1 cellular context compared by ENCODE assay signal in the genomic region with DNA sequence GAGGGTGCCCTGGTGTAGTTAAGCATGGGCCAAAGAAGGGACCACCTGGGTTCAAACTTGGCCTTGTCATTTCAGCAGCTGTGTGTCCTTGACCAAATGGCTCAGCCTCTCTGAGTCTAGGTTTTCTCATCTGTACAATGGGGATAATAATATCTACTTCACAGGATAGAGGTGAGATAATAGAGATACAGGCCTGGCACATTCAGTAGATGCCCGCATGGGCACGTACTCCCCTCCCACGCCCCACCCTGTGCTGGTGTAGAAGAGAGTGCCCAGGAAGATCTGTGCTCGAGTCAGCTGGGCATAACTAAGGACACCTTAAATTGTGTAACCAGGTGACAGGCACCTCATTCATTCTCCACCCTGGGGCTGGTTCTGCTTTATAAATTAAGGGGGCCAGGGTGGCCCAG.
A peak's percentile ranks its signal among the peaks of the same experiment; 100 is the strongest.
TF ChIP-seq lines count a peak whose summit lies in the region.

No MANE protein-coding gene starts in this region.

TF ChIP-seq in HepG2, 621 proteins besides CTCF, POLR2A, EP300 and RAD21:
- TF ChIP-seq POLR2AphosphoS5 (IDR thresholded peaks at IDR 0.05; ENCODE audit: low read depth, low read length): no peak
- peak; percentile 51; the same call in 1 of the 2 replicates for TF ChIP-seq CHD4 (IDR thresholded peaks at IDR 0.05; ENCODE audit: borderline replicate concordance, low read length)
- TF ChIP-seq RCOR2 (CRISPR knock-in tag; IDR thresholded peaks at IDR 0.05): peak; percentile 23; the same call in 1 of the 2 replicates
- 0 out of 2 replicates have a peak, but pooled peaks have one; percentile 10 for TF ChIP-seq ATF7-NPFF (CRISPR knock-in tag; IDR thresholded peaks at IDR 0.05; ENCODE audit: low read depth)
- TF ChIP-seq USF2 (IDR thresholded peaks at IDR 0.05; ENCODE audit: low read depth, low read length): no peak
- TF ChIP-seq USF2 (CRISPR knock-in tag; IDR thresholded peaks at IDR 0.05; ENCODE audit: borderline replicate concordance): no peak
- TF ChIP-seq, protein P1, sequence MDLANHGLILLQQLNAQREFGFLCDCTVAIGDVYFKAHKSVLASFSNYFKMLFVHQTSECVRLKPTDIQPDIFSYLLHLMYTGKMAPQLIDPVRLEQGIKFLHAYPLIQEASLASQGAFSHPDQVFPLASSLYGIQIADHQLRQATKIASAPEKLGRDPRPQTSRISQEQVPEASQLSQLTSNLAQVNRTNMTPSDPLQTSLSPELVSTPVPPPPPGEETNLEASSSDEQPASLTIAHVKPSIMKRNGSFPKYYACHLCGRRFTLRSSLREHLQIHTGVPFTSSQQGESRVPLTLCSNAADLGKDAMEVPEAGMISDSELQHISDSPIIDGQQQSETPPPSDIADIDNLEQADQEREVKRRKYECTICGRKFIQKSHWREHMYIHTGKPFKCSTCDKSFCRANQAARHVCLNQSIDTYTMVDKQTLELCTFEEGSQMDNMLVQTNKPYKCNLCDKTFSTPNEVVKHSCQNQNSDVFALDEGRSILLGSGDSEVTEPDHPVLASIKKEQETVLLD (CRISPR knock-in tag; IDR thresholded peaks at IDR 0.05; ENCODE audit: low read depth): no peak
- TF ChIP-seq ZNF629 (CRISPR knock-in tag; conservative IDR thresholded peaks at IDR 0.05): peak; percentile 92
- peak; percentile 85; the same call in 1 of the 2 replicates for TF ChIP-seq KDM1A (CRISPR knock-in tag; IDR thresholded peaks at IDR 0.05)
- TF ChIP-seq ZMYM3 (CRISPR knock-in tag; IDR thresholded peaks at IDR 0.05): peak; percentile 87
- TF ChIP-seq ZNF768 (CRISPR knock-in tag; IDR thresholded peaks at IDR 0.05): peak; percentile 97
- peak; percentile 3 for TF ChIP-seq ZNF781 (CRISPR knock-in tag; IDR thresholded peaks at IDR 0.05; ENCODE audit: borderline replicate concordance, not compliant biosample characterization)
